Comparison of ENCODE assay signal across 9 cellular contexts in genomic region chr17:49969134-49969759, GRCh38. TPM values are rescaled to one million over a fixed set of nuclear protein-coding genes. Genes with fewer than 3 reads are reported as not detected.
DNase-seq lines count a peak whose midpoint lies in the region; ATAC-seq and TF ChIP-seq lines count a peak whose summit lies in the region.
"Had no signal": no experiment of that assay in that cellular context is flagged by ENCODE, and none has a peak within 500 bp of the region (broad histone marks: within the 10 kb centered on the region; RNA-seq: fewer than 3 reads in every experiment).

DLX4 (plus strand) TSS chr17:49969190; CDS start chr17:49969469, 279 bp downstream.

- H3K27ac ChIP-seq in thyroid gland = no peak within 1 kb of the TSS

- CTCF ChIA-PET in WTC11 (lab: Charles Lee) = interaction anchor here (0.6 to 15.4 kb wide), 6 partner anchors 8 to 321 kb away, joined by 3 to 221 read pairs (median 4); partner anchors contain the start of gene DLX3

- POLR2A ChIA-PET in WTC11 (lab: Charles Lee) = interaction anchor here (2.0 kb wide), 1 partner anchor 24 kb away, joined by 4 read pairs; no protein-coding TSS in a partner anchor

- peaks cover 25 to 40% of the 10 kb centered on the region in 2 donors for H3K4me1 ChIP-seq in thyroid gland

- H3K36me3 Mint-ChIP-seq in WTC11 (no peaks in the 10 kb centered on the region), glutamatergic neuron (ENCODE audit: unreplicated experiment) (peaks cover 4% of the 10 kb centered on the region)
- no peaks in the 10 kb centered on the region for H3K36me3 Mint-ChIP-seq in stimulated activated effector memory CD8-positive, alpha-beta T cell treated with anti-CD3 and anti-CD28 coated beads, Interleukin-12 subunit alpha, Interleukin-12 subunit beta, amount 100 ng/mL, for 72 hours

- H3K27me3 ChIP-seq in thyroid gland = peaks cover 62% of the 10 kb centered on the region

- H3K27ac Mint-ChIP-seq in WTC11 (peak within 1 kb of the TSS; percentile 95), glutamatergic neuron (ENCODE audit: unreplicated experiment) (no peak within 1 kb of the TSS)
- no peak within 1 kb of the TSS for H3K27ac Mint-ChIP-seq in stimulated activated effector memory CD8-positive, alpha-beta T cell treated with anti-CD3 and anti-CD28 coated beads, Interleukin-12 subunit alpha, Interleukin-12 subunit beta, amount 100 ng/mL, for 72 hours

- H3K4me3 Mint-ChIP-seq in WTC11 = peak within 1 kb of the TSS; percentile 93
- H3K4me3 Mint-ChIP-seq in glutamatergic neuron (ENCODE audit: unreplicated experiment) = peak within 1 kb of the TSS; percentile 93
- peak within 1 kb of the TSS; percentile 84 for H3K4me3 Mint-ChIP-seq in stimulated activated effector memory CD8-positive, alpha-beta T cell treated with anti-CD3 and anti-CD28 coated beads, Interleukin-12 subunit alpha, Interleukin-12 subunit beta, amount 100 ng/mL, for 72 hours

- 4 to 5% methylated on average over 15 to 29 of the region's 45 CpGs for WGBS in thyroid gland, 2 donors

- no peaks in the 10 kb centered on the region for H3K9me3 Mint-ChIP-seq in WTC11
- H3K9me3 Mint-ChIP-seq in glutamatergic neuron (ENCODE audit: unreplicated experiment) = peaks cover 7% of the 10 kb centered on the region
- no peaks in the 10 kb centered on the region for H3K9me3 Mint-ChIP-seq in stimulated activated effector memory CD8-positive, alpha-beta T cell treated with anti-CD3 and anti-CD28 coated beads, Interleukin-12 subunit alpha, Interleukin-12 subunit beta, amount 100 ng/mL, for 72 hours

- no peaks in the 10 kb centered on the region for H3K36me3 ChIP-seq in thyroid gland

- intact Hi-C loops in thyroid gland (cut with DNase I) = no loop called here

- TF ChIP-seq CTCF in WTC11 (IDR thresholded peaks at IDR 0.05) (no peak), glutamatergic neuron (IDR thresholded peaks at IDR 0.05; ENCODE audit: partially characterized antibody, unreplicated experiment) (no peak), thyroid gland (IDR thresholded peaks at IDR 0.05) (no peak)

- peak within 1 kb of the TSS in 1 of 3 donors; percentile 11 for H3K4me3 ChIP-seq in thyroid gland (replicated peaks in 1 of 3)

- ATAC-seq in WTC11 (peak; percentile 1), GM19351 (IDR thresholded peaks at IDR 0.05; ENCODE audit: unreplicated experiment) (no peak)
- no peak for ATAC-seq in stimulated activated effector memory CD8-positive, alpha-beta T cell treated with anti-CD3 and anti-CD28 coated beads, Interleukin-12 subunit alpha, Interleukin-12 subunit beta, amount 100 ng/mL, for 72 hours

- peaks cover 99% of the 10 kb centered on the region for H3K27me3 Mint-ChIP-seq in WTC11 (ENCODE audit: low read depth)
- peaks cover 54% of the 10 kb centered on the region for H3K27me3 Mint-ChIP-seq in glutamatergic neuron (ENCODE audit: unreplicated experiment)

- H3K4me1 Mint-ChIP-seq in WTC11 = peaks cover 44% of the 10 kb centered on the region
- peaks cover 14% of the 10 kb centered on the region for H3K4me1 Mint-ChIP-seq in glutamatergic neuron (ENCODE audit: low read depth, unreplicated experiment)
- H3K4me1 Mint-ChIP-seq in stimulated activated effector memory CD8-positive, alpha-beta T cell treated with anti-CD3 and anti-CD28 coated beads, Interleukin-12 subunit alpha, Interleukin-12 subunit beta, amount 100 ng/mL, for 72 hours = peaks cover 49% of the 10 kb centered on the region

- no peak for TF ChIP-seq POLR2A in thyroid gland (IDR thresholded peaks at IDR 0.05)

- peak; percentile 30 for DNase-seq in stimulated activated CD8-positive, alpha-beta memory T cell treated with anti-CD3 and anti-CD28 coated beads, Interleukin-12 subunit alpha, Interleukin-12 subunit beta, amount 100 ng/mL, for 1 hour (ENCODE audit: low read depth)
- DNase-seq in stimulated activated CD8-positive, alpha-beta memory T cell treated with anti-CD3 and anti-CD28 coated beads, Interleukin-4, amount 100 ng/mL, for 48 hours = no peak
- DNase-seq in WTC11 (ENCODE audit: low spot score) (peak; percentile 49), glutamatergic neuron (no peak), hepatic stellate cell (ENCODE audit: low spot score) (no peak), thyroid gland (no peak)
- no peak for DNase-seq in stimulated activated effector memory CD8-positive, alpha-beta T cell treated with anti-CD3 and anti-CD28 coated beads, Interleukin-12 subunit alpha, Interleukin-12 subunit beta, amount 100 ng/mL, for 72 hours (ENCODE audit: low spot score in 2 of 2)

- H3K9me3 ChIP-seq in thyroid gland = no peaks in the 10 kb centered on the region

TF ChIP-seq in WTC11, 78 proteins besides CTCF, POLR2A, EP300 and RAD21:
- TF ChIP-seq ZNF281 (CRISPR knock-in tag; IDR thresholded peaks at IDR 0.05) = no peak
- TF ChIP-seq ZBTB43 (CRISPR knock-in tag; IDR thresholded peaks at IDR 0.05) = 0 out of 2 replicates have a peak, but pooled peaks have one; percentile 34

RNA-seq across cellular contexts. Expression of gene DLX4, which starts in this region (rescaled TPM):
- 1.3 to 1.8 TPM (median 1.6 TPM) in 3 replicates for total RNA-seq in WTC11 (2021)
- total RNA-seq in glutamatergic neuron (ENCODE audit: unreplicated experiment) = 0.29 TPM
- total RNA-seq in thyroid gland = 1 to 10 TPM in 1 of 4 donors, under 1 TPM in 1, not detected in 2; 0.56 to 1.2 TPM
- total RNA-seq: dermis microvascular lymphatic vessel endothelial cell had no signal

Comparison
In these comparisons a context has a peak if more than half of its experiments do, and no peak if none do; other contexts are left out.
1. DNase-seq: peak in stimulated activated CD8-positive, alpha-beta memory T cell treated with anti-CD3 and anti-CD28 coated beads, Interleukin-12 subunit alpha, Interleukin-12 subunit beta, amount 100 ng/mL, for 1 hour (single experiment) and WTC11 (single experiment); none in stimulated activated CD8-positive, alpha-beta memory T cell treated with anti-CD3 and anti-CD28 coated beads, Interleukin-4, amount 100 ng/mL, for 48 hours (single experiment), glutamatergic neuron (single experiment), stimulated activated effector memory CD8-positive, alpha-beta T cell treated with anti-CD3 and anti-CD28 coated beads, Interleukin-12 subunit alpha, Interleukin-12 subunit beta, amount 100 ng/mL, for 72 hours (0 of 2), hepatic stellate cell (single experiment) and thyroid gland (0 of 2).
2. Peak in every context shown above with its lines, with median percentiles within 50 percentile points of each other: H3K4me3 Mint-ChIP-seq.